ENCODE assay signal across 1 cellular context in the genomic region with DNA sequence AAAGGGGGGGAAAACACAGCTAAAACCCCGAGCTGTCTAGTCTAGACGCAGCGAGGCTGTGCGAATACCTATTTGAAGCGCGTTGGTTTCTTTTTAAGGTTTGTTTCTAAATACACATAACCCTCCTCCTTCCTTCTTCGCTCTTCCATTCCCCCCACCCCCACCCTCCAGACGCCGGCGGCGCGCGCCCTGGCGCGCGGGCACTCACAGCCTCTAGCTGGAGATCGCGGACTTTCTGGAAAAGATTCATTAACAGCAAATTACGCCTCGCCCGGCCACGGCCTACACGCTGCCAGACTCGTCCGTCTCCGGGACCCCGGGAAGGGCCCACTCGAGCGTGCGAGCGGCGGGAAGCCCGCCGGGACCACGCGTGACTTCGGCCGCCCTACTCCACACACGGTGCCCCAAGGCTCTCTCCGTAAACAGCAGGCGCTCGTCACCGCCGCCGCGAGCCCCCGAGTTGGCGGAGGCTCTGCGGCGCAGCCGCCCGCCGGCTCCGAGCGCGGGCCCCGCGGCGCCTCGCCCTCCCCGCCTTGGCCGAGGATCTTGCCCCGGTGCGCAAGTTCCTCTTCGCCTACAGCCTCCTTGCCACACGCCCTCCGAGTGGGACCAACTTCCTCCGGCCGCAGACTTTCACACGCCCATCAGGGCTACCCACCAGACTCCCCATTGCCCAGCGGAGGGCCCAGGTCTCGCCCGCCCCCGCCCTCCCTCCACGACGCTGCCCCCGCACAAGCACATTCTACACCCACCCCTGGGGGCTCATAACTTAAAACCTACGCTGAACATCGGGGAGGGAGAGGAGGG.
TF ChIP-seq lines count a peak whose summit lies in the region.

No MANE protein-coding gene starts in this region.

TF ChIP-seq in SK-N-SH, 30 proteins besides CTCF, POLR2A, EP300 and RAD21:
- TF ChIP-seq REST (IDR thresholded peaks at IDR 0.05; ENCODE audit: low read depth, low read length) (no peak), SMC3 (IDR thresholded peaks at IDR 0.05; ENCODE audit: low read depth, low read length) (no peak), EZH2phosphoT487 (IDR thresholded peaks at IDR 0.05; ENCODE audit: borderline replicate concordance, low read depth) (no peak), IRF3 (IDR thresholded peaks at IDR 0.05; ENCODE audit: low read depth, low read length) (no peak), RXRA (IDR thresholded peaks at IDR 0.05; ENCODE audit: borderline replicate concordance, low read depth) (no peak), NFIC (IDR thresholded peaks at IDR 0.05; ENCODE audit: borderline replicate concordance) (no peak), JUND (IDR thresholded peaks at IDR 0.05) (no peak), ELF1 (IDR thresholded peaks at IDR 0.05) (no peak), YY1 (IDR thresholded peaks at IDR 0.05; ENCODE audit: low read depth) (no peak), GABPA (IDR thresholded peaks at IDR 0.05; ENCODE audit: low read depth) (no peak), MEF2A (IDR thresholded peaks at IDR 0.05; ENCODE audit: borderline replicate concordance, low read depth) (no peak)
- TF ChIP-seq, protein P1, sequence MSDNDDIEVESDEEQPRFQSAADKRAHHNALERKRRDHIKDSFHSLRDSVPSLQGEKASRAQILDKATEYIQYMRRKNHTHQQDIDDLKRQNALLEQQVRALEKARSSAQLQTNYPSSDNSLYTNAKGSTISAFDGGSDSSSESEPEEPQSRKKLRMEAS (IDR thresholded peaks at IDR 0.05; ENCODE audit: low read depth): no peak
